In genomic region chr3:41751597-41751996, GRCh38 we compare ENCODE assay signal across 14 cellular contexts.
"Had no signal": no experiment of that assay in that cellular context is flagged by ENCODE, and none has a peak within 500 bp of the region (broad histone marks: within the 10 kb centered on the region; RNA-seq: fewer than 3 reads in every experiment).

No MANE protein-coding gene starts in this region.

- H3K36me3 ChIP-seq: breast epithelium, thoracic aorta had no signal

- H3K4me3 Mint-ChIP-seq: endodermal cell; neural crest cell; stimulated activated naive CD8-positive, alpha-beta T cell treated with anti-CD3 and anti-CD28 coated beads, Interleukin-15, Interleukin-2, amounts not matched to agents 100 ng/mL and 50 ng/mL, for 24 hours had no signal

- H3K27ac ChIP-seq: breast epithelium, thoracic aorta had no signal

- H3K27me3 ChIP-seq: breast epithelium had no signal

- H3K4me1 Mint-ChIP-seq: neural crest cell had no signal

- H3K9me3 Mint-ChIP-seq: endodermal cell; stimulated activated naive CD8-positive, alpha-beta T cell treated with anti-CD3 and anti-CD28 coated beads, Interleukin-15, Interleukin-2, amounts not matched to agents 100 ng/mL and 50 ng/mL, for 24 hours had no signal

- H3K4me3 ChIP-seq: breast epithelium, thoracic aorta had no signal

- DNase-seq: activated CD4-positive, CD25-positive, alpha-beta regulatory T cell treated with anti-CD3 and anti-CD28 coated beads, Interleukin-2, amount 50 U/mL, for 72 hours; activated T-cell treated with anti-CD3 and anti-CD28 coated beads, Interleukin-2, amount 50 U/mL, for 48 hours; anterior cingulate cortex; dermis blood vessel endothelial cell; endodermal cell; erythroblast; kidney; left ventricle myocardium superior; stimulated activated CD4-positive, alpha-beta T cell treated with anti-CD3 and anti-CD28 coated beads, Interleukin-2, amount 100 ng/mL, for 48 hours had no signal

- H3K4me1 ChIP-seq: breast epithelium had no signal

- H3K9me3 ChIP-seq: breast epithelium, thoracic aorta had no signal

- ATAC-seq: left ventricle myocardium superior, SK-N-SH treated with all-trans-retinoic acid at 6 μM for 48 hours had no signal

- H3K27me3 Mint-ChIP-seq: stimulated activated naive CD8-positive, alpha-beta T cell treated with anti-CD3 and anti-CD28 coated beads, Interleukin-15, Interleukin-2, amounts not matched to agents 100 ng/mL and 50 ng/mL, for 24 hours had no signal

- H3K27ac Mint-ChIP-seq: endodermal cell; stimulated activated naive CD8-positive, alpha-beta T cell treated with anti-CD3 and anti-CD28 coated beads, Interleukin-15, Interleukin-2, amounts not matched to agents 100 ng/mL and 50 ng/mL, for 24 hours had no signal
